Comparison of ENCODE assay signal across 9 cellular contexts in the genomic region with DNA sequence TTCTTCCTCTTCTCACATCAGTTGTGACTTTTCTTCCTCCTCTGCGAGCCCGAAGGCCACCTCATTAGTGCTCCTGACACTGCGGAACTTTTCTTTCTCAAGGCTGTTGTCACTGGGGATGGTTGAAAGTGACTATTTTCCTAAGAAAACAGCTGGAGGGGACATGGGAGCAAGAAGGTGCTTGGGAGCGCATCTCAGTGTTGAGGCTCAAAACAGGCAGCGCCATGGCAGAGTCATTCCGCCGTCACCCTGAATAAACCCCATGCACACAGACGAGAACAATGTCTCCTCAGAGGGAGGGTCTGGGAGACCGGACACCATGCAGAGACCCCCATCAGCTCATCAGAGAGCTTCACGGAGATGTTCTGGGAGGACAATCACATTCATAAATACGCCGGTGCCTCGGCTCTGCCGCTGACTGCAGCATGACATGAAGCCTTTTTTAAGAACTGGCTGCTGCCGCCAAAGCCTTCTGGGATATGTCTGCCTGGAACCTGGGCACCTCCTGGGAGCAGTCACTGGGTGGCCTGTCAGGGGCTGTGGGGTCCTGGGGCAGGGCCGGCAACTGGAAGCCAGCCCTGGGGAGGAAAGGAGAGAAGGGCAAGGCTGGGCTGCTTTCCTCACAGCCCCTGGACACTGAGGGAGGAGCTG. TPM values are rescaled to one million over a fixed set of nuclear protein-coding genes. Genes with fewer than 3 reads are reported as not detected.
DNase-seq lines count a peak whose midpoint lies in the region; ATAC-seq, FAIRE-seq and TF ChIP-seq lines count a peak whose summit lies in the region.
"Had no signal": no experiment of that assay in that cellular context is flagged by ENCODE, and none has a peak within 500 bp of the region (broad histone marks: within the 10 kb centered on the region; RNA-seq: fewer than 3 reads in every experiment).

No MANE protein-coding gene starts in this region.

- CTCF ChIA-PET in AG04449 (lab: Yijun Ruan, JAX): interaction anchor here (1.5 to 21.5 kb wide), 5 partner anchors 19 to 44 kb away, joined by 3 to 463 read pairs (median 8); a partner anchor contains a TSS

- TF ChIP-seq CTCF in AG04449 (IDR thresholded peaks at IDR 0.05; ENCODE audit: insufficient read depth, low read length, missing control alignments): no peak
- TF ChIP-seq CTCF in VCaP (conservative IDR thresholded peaks at IDR 0.05): no peak
- no peak for TF ChIP-seq CTCF in foreskin fibroblast (IDR thresholded peaks at IDR 0.05; ENCODE audit: low read depth, low read length)
- TF ChIP-seq CTCF in pancreas (IDR thresholded peaks at IDR 0.05): no peak

- peak overlapping the region; percentile 38 for H3K4me3 ChIP-seq in AG04449 (ENCODE audit: low read depth, low read length)
- H3K4me3 ChIP-seq in foreskin fibroblast (ENCODE audit: low read depth in 1 of 2, low read length in 2 of 2): peak overlapping the region; percentile 35 to 43
- no peak overlapping the region for H3K4me3 ChIP-seq in pancreas

- no peak for DNase-seq in AG04449 (ENCODE audit: low read depth, low spot score)
- DNase-seq in foreskin fibroblast: peak in 1 of 2 donors; percentile 54
- peak in 2 of 6 donors; percentile 29 to 48 for DNase-seq in pancreas
- DNase-seq in ureter (ENCODE audit: low spot score): no peak
- no peak for DNase-seq in inferior parietal cortex (ENCODE audit: extremely low spot score)
- no peak for DNase-seq in cerebellum (ENCODE audit: low spot score)
- DNase-seq in AG08396 (ENCODE audit: low spot score): no peak
- DNase-seq: activated CD8-positive, alpha-beta memory T cell treated with anti-CD3 and anti-CD28 coated beads, Interleukin-2, amount 10 ng/mL, durations not matched to agents 7 days and 5 days had no signal

- no peaks in the 10 kb centered on the region for H3K9me3 ChIP-seq in pancreas

- ATAC-seq in pancreas: no peak
- ATAC-seq: activated CD8-positive, alpha-beta memory T cell treated with anti-CD3 and anti-CD28 coated beads, Interleukin-2, amount 10 ng/mL, durations not matched to agents 7 days and 5 days had no signal

- H3K36me3 ChIP-seq in pancreas: no peaks in the 10 kb centered on the region

- peaks cover 18 to 37% (median 22%) of the 10 kb centered on the region in 3 donors for H3K4me1 ChIP-seq in pancreas

- POLR2A ChIA-PET in AG04449 (lab: Yijun Ruan, JAX): interaction anchor here (0.9 to 2.4 kb wide), 10 partner anchors 11 to 53 kb away, joined by 3 to 22 read pairs (median 5); no protein-coding TSS in a partner anchor

- H3K27me3 ChIP-seq in pancreas: no peaks in the 10 kb centered on the region

- WGBS in pancreas, 2 donors: 71% methylated on average over 16 of the region's 16 CpGs

- FAIRE-seq in pancreas (lab: Jason Lieb, UNC): no peak

- peak overlapping the region; percentile 76 for H3K27ac ChIP-seq in VCaP
- peak overlapping the region; percentile 38 to 74 (median 60) for H3K27ac ChIP-seq in pancreas

- intact Hi-C loops in pancreas (cut with DNase I): no loop called here

RNA-seq across cellular contexts. Expression of a gene that starts 19.2 kb away (rescaled TPM):
- 1 to 10 TPM; 1.7 to 4.3 (median 3.0) TPM for total RNA-seq in pancreas
- polyA plus RNA-seq in pancreas: 10 to 100 TPM in 1 of 2 donors, 1 to 10 TPM in 1; 8.9 to 13.9 TPM
- 21.8 TPM for total RNA-seq in ureter
- total RNA-seq in cerebellum: 13.2 TPM

Comparison
In these comparisons a context has a peak if more than half of its experiments do, and no peak if none do; other contexts are left out.
1. H3K4me3 ChIP-seq: peak in AG04449 (single experiment) and foreskin fibroblast (2 of 2); none in pancreas (0 of 4).